ENCODE assay signal across 21 cellular contexts in the genomic region with DNA sequence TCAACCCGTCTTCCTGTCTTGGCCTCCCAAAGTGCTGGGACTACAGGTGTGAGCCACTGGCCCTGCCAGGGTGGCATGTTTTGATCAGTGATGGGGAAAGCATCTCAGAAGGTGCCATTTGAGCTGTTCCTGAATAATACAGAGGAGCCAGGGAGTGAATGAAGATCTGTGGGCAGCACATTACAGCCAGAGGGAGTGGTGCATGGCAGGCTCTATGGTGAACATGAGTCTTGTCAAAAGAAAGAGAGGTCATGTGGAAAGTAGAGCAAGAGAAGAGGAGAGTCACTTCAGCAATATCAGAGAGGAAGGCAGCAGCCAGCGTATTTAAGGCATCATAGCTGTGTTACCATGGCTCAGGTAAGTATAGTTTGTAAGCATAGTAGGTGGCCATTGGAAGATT.
"Had no signal": no experiment of that assay in that cellular context is flagged by ENCODE, and none has a peak within 500 bp of the region (broad histone marks: within the 10 kb centered on the region; RNA-seq: fewer than 3 reads in every experiment).

No MANE protein-coding gene starts in this region.

- H3K4me1 Mint-ChIP-seq: activated naive CD4-positive, alpha-beta T cell treated with anti-CD3 and anti-CD28 coated beads, Interleukin-2, amount 10 ng/mL, durations not matched to agents 7 days and 5 days had no signal

- H3K4me3 ChIP-seq: esophagus squamous epithelium, lower lobe of right lung, tibial nerve, vagina had no signal

- H3K4me1 ChIP-seq: lower lobe of right lung had no signal

- H3K9me3 Mint-ChIP-seq: activated naive CD4-positive, alpha-beta T cell treated with anti-CD3 and anti-CD28 coated beads, Interleukin-2, amount 10 ng/mL, durations not matched to agents 7 days and 5 days; naive B cell had no signal

- H3K9me3 ChIP-seq: esophagus squamous epithelium, lower lobe of right lung, tibial nerve, vagina had no signal

- FAIRE-seq: colon, endometrium, small intestine had no signal

- ATAC-seq: lower lobe of right lung, right cardiac atrium had no signal

- H3K27ac Mint-ChIP-seq: activated naive CD4-positive, alpha-beta T cell treated with anti-CD3 and anti-CD28 coated beads, Interleukin-2, amount 10 ng/mL, durations not matched to agents 7 days and 5 days had no signal

- H3K27me3 ChIP-seq: esophagus squamous epithelium, tibial nerve, vagina had no signal

- H3K36me3 ChIP-seq: esophagus squamous epithelium, lower lobe of right lung, tibial nerve, vagina had no signal

- H3K36me3 Mint-ChIP-seq: activated naive CD4-positive, alpha-beta T cell treated with anti-CD3 and anti-CD28 coated beads, Interleukin-2, amount 10 ng/mL, durations not matched to agents 7 days and 5 days had no signal

- H3K27ac ChIP-seq: esophagus squamous epithelium, lower lobe of right lung, tibial nerve, vagina, VCaP had no signal

- H3K4me3 Mint-ChIP-seq: activated naive CD4-positive, alpha-beta T cell treated with anti-CD3 and anti-CD28 coated beads, Interleukin-2, amount 10 ng/mL, durations not matched to agents 7 days and 5 days; naive B cell had no signal

- DNase-seq: activated CD4-positive, alpha-beta T cell treated with anti-CD3 and anti-CD28 coated beads, Interleukin-2, amount 50 U/mL, for 48 hours; activated naive CD4-positive, alpha-beta T cell treated with anti-CD3 and anti-CD28 coated beads, Interleukin-2, amount 10 ng/mL, durations not matched to agents 7 days and 5 days; caudate nucleus; esophagus squamous epithelium; glutamatergic neuron; hypothalamus; lower lobe of right lung; midbrain; naive B cell; right cardiac atrium; small intestine; stimulated activated CD4-positive, alpha-beta T cell treated with anti-CD3 and anti-CD28 coated beads, Interleukin-4, amount 100 ng/mL, for 24 hours; stimulated activated naive CD4-positive, alpha-beta T cell treated with Interleukin-2 at 50 U/mL for 16 hours; substantia nigra; T-helper 1 cell; T1000 had no signal

- H3K27me3 Mint-ChIP-seq: activated naive CD4-positive, alpha-beta T cell treated with anti-CD3 and anti-CD28 coated beads, Interleukin-2, amount 10 ng/mL, durations not matched to agents 7 days and 5 days; naive B cell had no signal
